Comparison of ENCODE assay signal across 22 cellular contexts in genomic region chr4:126812076-126812475, GRCh38.
DNase-seq lines count a peak whose midpoint lies in the region; ATAC-seq and TF ChIP-seq lines count a peak whose summit lies in the region.
"Had no signal": no experiment of that assay in that cellular context is flagged by ENCODE, and none has a peak within 500 bp of the region (broad histone marks: within the 10 kb centered on the region; RNA-seq: fewer than 3 reads in every experiment).

No MANE protein-coding gene starts in this region.

- POLR2A ChIA-PET in PC-9 (lab: Charles Lee; ENCODE audit: unreplicated experiment), result no interaction called here

- in situ Hi-C loops in transverse colon (cut with MboI; ENCODE audit: low pct_ligation_motif_present in 1 of 4, low pct_unique_long_range_greater_than_20kb in 1 of 4, low sequenced_read_pairs in 3 of 4), result no loop called here

- ATAC-seq in right lobe of liver (no peak), HG02938 (IDR thresholded peaks at IDR 0.05; ENCODE audit: unreplicated experiment) (no peak)
- ATAC-seq: GM12878, HepG2 had no signal

- H3K4me1 ChIP-seq in PC-9 (replicated peaks; ENCODE audit: insufficient read depth) (no peaks in the 10 kb centered on the region; the same call in 1 of the 2 replicates), endodermal cell (ENCODE audit: control insufficient read depth, insufficient read depth, low read length) (no peaks in the 10 kb centered on the region), right lobe of liver (no peaks in the 10 kb centered on the region), transverse colon (no peaks in the 10 kb centered on the region)
- H3K4me1 ChIP-seq: BE2C had no signal

- intact Hi-C loops in PC-9 (cut with micrococcal nuclease; ENCODE audit: unreplicated experiment), result no loop called here
- intact Hi-C loops in right lobe of liver (cut with DNase I), result no loop called here
- intact Hi-C loops in transverse colon (cut with DNase I; ENCODE audit: low total_unique reads), result no loop called here

- H3K9me3 Mint-ChIP-seq in endodermal cell (no peaks in the 10 kb centered on the region), neural crest cell (peaks cover 12% of the 10 kb centered on the region)

- no peaks in the 10 kb centered on the region for H4K20me1 ChIP-seq in PC-9 (ENCODE audit: insufficient read depth)

- H3F3A ChIP-seq in PC-9 (ENCODE audit: insufficient read depth, low read depth), result no peaks in the 10 kb centered on the region

- H3K9ac ChIP-seq in endodermal cell (ENCODE audit: extremely low read depth, low read length, poor library complexity, severe bottlenecking), result no peak overlapping the region

- no peak for TF ChIP-seq POLR2A in right lobe of liver (IDR thresholded peaks at IDR 0.05)
- no peak for TF ChIP-seq POLR2A in transverse colon (IDR thresholded peaks at IDR 0.05)

- H3K27ac ChIP-seq in PC-9 (no peak overlapping the region), endodermal cell (ENCODE audit: low read depth, low read length) (no peak overlapping the region), right lobe of liver (no peak overlapping the region), transverse colon (no peak overlapping the region)

- no peak for TF ChIP-seq EP300 in transverse colon (IDR thresholded peaks at IDR 0.05; ENCODE audit: low read depth)

- no peaks in the 10 kb centered on the region for H3K36me3 ChIP-seq in PC-9 (ENCODE audit: low read depth)
- no peaks in the 10 kb centered on the region for H3K36me3 ChIP-seq in endodermal cell (ENCODE audit: control insufficient read depth, insufficient read depth, low read length)
- no peaks in the 10 kb centered on the region for H3K36me3 ChIP-seq in right lobe of liver
- no peaks in the 10 kb centered on the region for H3K36me3 ChIP-seq in transverse colon
- H3K36me3 ChIP-seq: BE2C had no signal

- H3K4me3 Mint-ChIP-seq in endodermal cell (no peak overlapping the region), neural crest cell (no peak overlapping the region)
- H3K4me3 Mint-ChIP-seq: CD4-positive, CD25-positive, alpha-beta regulatory T cell; CD8-positive, alpha-beta memory T cell; IgD-negative memory B cell had no signal

- H3K36me3 Mint-ChIP-seq in endodermal cell (ENCODE audit: low read depth) (no peaks in the 10 kb centered on the region), neural crest cell (ENCODE audit: low read depth) (no peaks in the 10 kb centered on the region)
- H3K36me3 Mint-ChIP-seq: CD4-positive, CD25-positive, alpha-beta regulatory T cell; CD8-positive, alpha-beta memory T cell; IgD-negative memory B cell had no signal

- H3K27me3 ChIP-seq in PC-9 (ENCODE audit: insufficient read depth, low read depth) (no peaks in the 10 kb centered on the region), endodermal cell (ENCODE audit: control insufficient read depth, insufficient read depth, low read length, poor library complexity, severe bottlenecking) (no peaks in the 10 kb centered on the region), right lobe of liver (no peaks in the 10 kb centered on the region), transverse colon (no peaks in the 10 kb centered on the region)
- H3K27me3 ChIP-seq: BE2C had no signal

- H3K27me3 Mint-ChIP-seq in endodermal cell (ENCODE audit: insufficient read depth) (no peaks in the 10 kb centered on the region), neural crest cell (ENCODE audit: low read depth) (no peaks in the 10 kb centered on the region)
- H3K27me3 Mint-ChIP-seq: CD4-positive, CD25-positive, alpha-beta regulatory T cell; IgD-negative memory B cell had no signal

- no peak overlapping the region for H2AFZ ChIP-seq in PC-9

- TF ChIP-seq CTCF in PC-9 (conservative IDR thresholded peaks at IDR 0.05), result 0 out of 2 replicates have a peak, but pooled peaks have one; percentile 23
- TF ChIP-seq CTCF in endodermal cell (conservative IDR thresholded peaks at IDR 0.05), result peak; percentile 68
- TF ChIP-seq CTCF in neural crest cell (conservative IDR thresholded peaks at IDR 0.05), result peak; percentile 23
- TF ChIP-seq CTCF in right lobe of liver (IDR thresholded peaks at IDR 0.05), result no peak
- TF ChIP-seq CTCF in transverse colon (IDR thresholded peaks at IDR 0.05), result no peak

- no peak overlapping the region for H3K4me2 ChIP-seq in PC-9

- H3K4me1 Mint-ChIP-seq in endodermal cell (no peaks in the 10 kb centered on the region), neural crest cell (peaks cover 5% of the 10 kb centered on the region)
- H3K4me1 Mint-ChIP-seq: CD4-positive, CD25-positive, alpha-beta regulatory T cell; CD8-positive, alpha-beta memory T cell; IgD-negative memory B cell had no signal

- H3K9me3 ChIP-seq in PC-9 (ENCODE audit: insufficient read depth, low read depth) (no peaks in the 10 kb centered on the region), endodermal cell (ENCODE audit: control insufficient read depth, low read length) (no peaks in the 10 kb centered on the region), right lobe of liver (no peaks in the 10 kb centered on the region), transverse colon (no peaks in the 10 kb centered on the region)
- H3K9me3 ChIP-seq: BE2C had no signal

- no peak overlapping the region for H3K4me3 ChIP-seq in PC-9
- no peak overlapping the region for H3K4me3 ChIP-seq in endodermal cell (ENCODE audit: low read length)
- no peak overlapping the region for H3K4me3 ChIP-seq in right lobe of liver
- H3K4me3 ChIP-seq in transverse colon, result no peak overlapping the region
- H3K4me3 ChIP-seq: GM12878 had no signal

- H3K79me2 ChIP-seq in PC-9 (ENCODE audit: low read depth), result no peaks in the 10 kb centered on the region

- DNase-seq in PC-9 (no peak), endodermal cell (no peak), neural crest cell (ENCODE audit: low read depth, low spot score) (no peak), right lobe of liver (no peak), transverse colon (no peak), islet precursor cell (no peak)
- DNase-seq: ACHN; BE2C; C1 segment of cervical spinal cord; CD4-positive, CD25-positive, alpha-beta regulatory T cell; CD8-positive, alpha-beta memory T cell; COR-L47; DMS 273 treated with DMSO at 0.1 percent for 48 hours; DMS53; DND-41; EL; GOT3; H7 had no signal

- 0 out of 2 replicates have a peak, but pooled peaks cover 3% of the 10 kb centered on the region for H3K9me2 ChIP-seq in PC-9 (ENCODE audit: insufficient read depth)

- BruUV-seq in PC-9 (replicated peaks; lab: Mats Ljungman, UMichigan), result no TSS peak

- H3K27ac Mint-ChIP-seq in endodermal cell, result no peak overlapping the region
- H3K27ac Mint-ChIP-seq in neural crest cell (ENCODE audit: unreplicated experiment), result no peak overlapping the region
- H3K27ac Mint-ChIP-seq: CD8-positive, alpha-beta memory T cell; IgD-negative memory B cell had no signal

- CTCF ChIA-PET in PC-9 (lab: Charles Lee), result no interaction called here

Comparison
In these comparisons a context has a peak if more than half of its experiments do, and no peak if none do; other contexts are left out.
1. CTCF ChIP-seq: peak in PC-9 (single experiment), endodermal cell (single experiment) and neural crest cell (single experiment); none in right lobe of liver (0 of 4) and transverse colon (0 of 5).